ENCODE assay signal across 1 cellular context in genomic region chr1:10724511-10724910, GRCh38.
TF ChIP-seq lines count a peak whose summit lies in the region.

No MANE protein-coding gene starts in this region.

TF ChIP-seq in SK-N-SH, 30 proteins besides CTCF, POLR2A, EP300 and RAD21 (continued from another document):
- TF ChIP-seq REST (IDR thresholded peaks at IDR 0.05; ENCODE audit: low read depth, low read length) (no peak), MEF2A (IDR thresholded peaks at IDR 0.05; ENCODE audit: borderline replicate concordance, low read depth) (no peak), USF2 (IDR thresholded peaks at IDR 0.05; ENCODE audit: borderline replicate concordance, low read depth, low read length) (no peak), MXI1 (IDR thresholded peaks at IDR 0.05; ENCODE audit: low read depth, low read length) (no peak), YY1 (IDR thresholded peaks at IDR 0.05; ENCODE audit: low read depth) (no peak), TCF12 (IDR thresholded peaks at IDR 0.05) (no peak), GATA2 (CRISPR knock-in tag; IDR thresholded peaks at IDR 0.05) (no peak)
TF ChIP-seq in SK-N-SH: peak in this region for 0.
